Comparison of ENCODE assay signal across 18 cellular contexts in the genomic region with DNA sequence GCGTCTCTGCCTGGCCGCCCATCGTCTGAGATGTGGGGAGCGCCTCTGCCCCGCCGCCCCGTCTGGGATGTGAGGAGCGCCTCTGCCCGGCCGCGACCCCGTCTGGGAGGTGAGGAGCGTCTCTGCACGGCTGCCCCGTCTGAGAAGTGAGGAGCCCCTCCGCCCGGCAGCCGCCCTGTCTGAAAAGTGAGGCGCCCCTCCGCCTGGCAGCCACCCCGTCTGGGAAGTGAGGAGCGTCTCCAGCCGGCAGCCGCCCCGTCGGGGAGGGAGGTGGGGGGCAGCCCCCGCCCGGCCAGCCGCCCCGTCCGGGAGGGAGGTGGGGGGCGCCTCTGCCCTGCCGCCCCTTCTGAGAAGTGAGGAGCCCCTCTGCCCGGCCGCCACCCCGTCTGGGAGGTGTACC. TPM values are rescaled to one million over a fixed set of nuclear protein-coding genes. Genes with fewer than 3 reads are reported as not detected.
"Had no signal": no experiment of that assay in that cellular context is flagged by ENCODE, and none has a peak within 500 bp of the region (broad histone marks: within the 10 kb centered on the region; RNA-seq: fewer than 3 reads in every experiment).

No MANE protein-coding gene starts in this region.

RNA-seq across cellular contexts. Expression of a gene that starts 19.2 kb away (rescaled TPM):
- total RNA-seq: osteocyte had no signal

RNA-seq across cellular contexts. Expression of a gene that starts 49.0 kb away (rescaled TPM):
- total RNA-seq: ascending aorta, endothelial cell of umbilical vein, fibroblast of villous mesenchyme, gastroesophageal sphincter, hepatocyte, left colon, mammary epithelial cell, osteocyte had no signal
- polyA plus RNA-seq: fibroblast of lung, hepatocyte, keratinocyte had no signal

RNA-seq across cellular contexts. Expression of a gene that starts 57.9 kb away (rescaled TPM):
- total RNA-seq: activated naive CD4-positive, alpha-beta T cell treated with anti-CD3 and anti-CD28 coated beads, Interleukin-2, amount 50 U/mL, for 72 hours; ascending aorta; cardiac muscle cell; cerebellum; endothelial cell of umbilical vein; fibroblast of lung; fibroblast of villous mesenchyme; gastroesophageal sphincter; left colon; mammary epithelial cell; mesothelial cell of epicardium; osteocyte; posterior vena cava; spleen; T-helper 2 cell treated with Interferon-gamma antibody and Interleukin-4, amounts not matched to agents 100 ng/mL and 5 ng/mL, for 36 hours had no signal
- polyA plus RNA-seq: cardiac muscle cell, endothelial cell of umbilical vein, esophagus, fibroblast of lung, mammary epithelial cell, spleen had no signal
